ENCODE assay signal across 8 cellular contexts in the genomic region with DNA sequence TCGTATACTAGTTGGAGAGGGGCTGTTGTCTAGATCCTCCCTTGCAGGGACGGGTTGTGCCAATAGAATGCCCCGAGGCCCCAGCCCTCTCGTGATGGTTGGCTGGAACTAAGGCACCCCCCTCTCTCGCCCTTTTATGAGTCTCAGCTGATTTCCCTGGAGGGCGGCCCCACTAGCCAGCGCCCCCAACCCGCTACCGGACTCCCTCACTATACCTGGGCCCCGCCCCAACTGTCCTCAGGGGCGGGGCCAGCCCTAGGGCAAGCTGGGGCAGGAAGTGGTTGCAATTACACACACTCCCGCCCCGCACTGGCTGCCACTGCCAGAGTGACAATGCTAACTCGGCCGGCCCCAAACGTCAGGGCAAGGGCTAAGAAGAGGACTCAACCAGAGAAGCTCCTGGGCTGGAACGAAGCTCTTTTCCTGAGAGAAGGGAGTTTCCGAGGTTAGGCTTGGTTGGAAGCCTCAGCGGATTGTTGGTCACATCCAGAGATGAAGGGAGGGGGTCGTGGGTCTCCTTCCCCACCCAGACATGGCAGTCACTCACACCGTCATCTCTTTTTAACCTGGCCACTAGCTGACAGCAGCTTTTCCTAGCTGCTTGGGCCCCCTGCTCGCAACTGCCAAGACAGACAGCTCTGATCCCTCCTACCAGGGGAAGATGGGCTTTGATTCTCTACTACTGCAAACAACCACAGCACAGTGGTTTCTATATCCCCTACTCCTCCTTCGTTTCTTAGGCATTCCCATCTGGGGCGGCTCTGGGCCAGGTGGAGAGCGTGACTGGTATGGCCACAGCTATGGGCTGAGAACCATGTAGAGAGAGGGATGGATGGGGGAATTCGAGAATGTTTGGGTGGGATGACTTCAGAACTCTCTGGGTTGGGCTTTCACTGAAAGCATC. TPM values are rescaled to one million over a fixed set of nuclear protein-coding genes. Genes with fewer than 3 reads are reported as not detected.
A peak's percentile ranks its signal among the peaks of the same experiment; 100 is the strongest.
DNase-seq lines count a peak whose midpoint lies in the region; ATAC-seq and TF ChIP-seq lines count a peak whose summit lies in the region.

No MANE protein-coding gene starts in this region.

- ATAC-seq in HG03175 (IDR thresholded peaks at IDR 0.05; ENCODE audit: unreplicated experiment) (peak; percentile 94), heart right ventricle (peak in 7 of 8 donors; percentile 24 to 83 (median 71))

- H3K27me3 ChIP-seq in heart right ventricle (no peaks in the 10 kb centered on the region), skeletal muscle satellite cell (ENCODE audit: control insufficient read depth, insufficient read depth, low read length) (no peaks in the 10 kb centered on the region)

- in situ Hi-C loops in Caki2 (cut with HindIII; ENCODE audit: low pct_unique_long_range_greater_than_20kb, low sequenced_read_pairs) = no loop called here

- DNase-seq in Caki2 (ENCODE audit: low read depth) (peak; percentile 77), GM19240 (ENCODE audit: insufficient read length, low spot score) (peak; percentile 80), NCI-H774 (lab: John Stamatoyannopoulos, UW) (peak; percentile 69), heart right ventricle (peak; percentile 23 to 54), midbrain (lab: John Stamatoyannopoulos, UW) (no peak)
- peak; percentile 55 for DNase-seq in activated CD8-positive, alpha-beta memory T cell treated with anti-CD3 and anti-CD28 coated beads, Interleukin-2, amount 50 U/mL, for 4 hours

- 25 to 30% methylated on average over 26 of the region's 26 CpGs for WGBS in heart right ventricle, 2 donors

- H3K4me3 ChIP-seq in heart right ventricle (peak overlapping the region in 4 of 10 donors; percentile 17 to 34 (median 24)), skeletal muscle satellite cell (ENCODE audit: low read length) (no peak overlapping the region)

- intact Hi-C loops in heart right ventricle (cut with DNase I) = no loop called here

- peak overlapping the region in 1 of 10 donors; percentile 86 for H3K27ac ChIP-seq in heart right ventricle

- H3K36me3 ChIP-seq in heart right ventricle (no peaks in the 10 kb centered on the region), skeletal muscle satellite cell (ENCODE audit: insufficient read depth, low read length) (no peaks in the 10 kb centered on the region)

- no peak for TF ChIP-seq CTCF in heart right ventricle (IDR thresholded peaks at IDR 0.05)

- peak overlapping the region; percentile 64 for H3K4me2 ChIP-seq in skeletal muscle satellite cell (ENCODE audit: low read length)

- no peak overlapping the region for H3K9ac ChIP-seq in skeletal muscle satellite cell (ENCODE audit: low read depth, low read length)

- H3K9me3 ChIP-seq in heart right ventricle (no peaks in the 10 kb centered on the region), skeletal muscle satellite cell (replicated peaks; ENCODE audit: low read length) (no peaks in the 10 kb centered on the region)

- H3K4me1 ChIP-seq in heart right ventricle = peaks cover 0 to 15% (median 0%) of the 10 kb centered on the region in 9 donors
- peaks cover 10% of the 10 kb centered on the region for H3K4me1 ChIP-seq in skeletal muscle satellite cell (ENCODE audit: control insufficient read depth, insufficient read depth, low read length)

RNA-seq across cellular contexts. Expression of a gene that starts 21.0 kb away (rescaled TPM):
- 0.06 and 0.44 TPM in 2 replicates for total RNA-seq in Caki2 (2014; rRNA removed; shearing (Covaris generic); ENCODE audit: low replicate concordance)
- total RNA-seq in heart right ventricle = 10 to 100 TPM in 1 of 10 donors, 1 to 10 TPM in 9; 4.9 to 12.8 (median 8.3) TPM
- polyA plus RNA-seq in heart right ventricle = 1 to 10 TPM; 2.1 to 3.1 TPM
- total RNA-seq in skeletal muscle satellite cell (2012; rRNA removed) = 2.0 TPM in 2 replicates

RNA-seq across cellular contexts. Expression of a gene that starts 55.5 kb away (rescaled TPM):
- total RNA-seq in Caki2 (2014; rRNA removed; shearing (Covaris generic); ENCODE audit: low replicate concordance) = 6.9 and 15.1 TPM in 2 replicates
- total RNA-seq in heart right ventricle = 10 to 100 TPM in 2 of 10 donors, 1 to 10 TPM in 8; 7.4 to 12.6 (median 9.6) TPM
- 10 to 100 TPM in 1 of 2 donors, 1 to 10 TPM in 1; 6.7 to 10.2 TPM for polyA plus RNA-seq in heart right ventricle
- 25.1 and 35.5 TPM in 2 replicates for total RNA-seq in skeletal muscle satellite cell (2012; rRNA removed)
